9 cellular contexts compared by ENCODE assay signal in genomic region chr14:39762576-39763401, GRCh38.
A peak's percentile ranks its signal among the peaks of the same experiment; 100 is the strongest.
DNase-seq lines count a peak whose midpoint lies in the region; ATAC-seq and TF ChIP-seq lines count a peak whose summit lies in the region.
"Had no signal": no experiment of that assay in that cellular context is flagged by ENCODE, and none has a peak within 500 bp of the region (broad histone marks: within the 10 kb centered on the region; RNA-seq: fewer than 3 reads in every experiment).

No MANE protein-coding gene starts in this region.

- DNase-seq in GM12864 (ENCODE audit: low read depth) (peak; percentile 41), HCEC 1CT (no peak), SIG-M5 treated with dmso at 0.1 percent for 504 hours (lab: John Stamatoyannopoulos, UW; ENCODE audit: unreplicated experiment) (no peak), HK-2 (ENCODE audit: unreplicated experiment) (no peak), posterior vena cava (ENCODE audit: low spot score) (no peak)
- peak; percentile 24 for DNase-seq in activated naive CD8-positive, alpha-beta T cell treated with anti-CD3 and anti-CD28 coated beads for 36 hours
- DNase-seq: WERI-Rb-1 had no signal

- intact Hi-C loops in posterior vena cava (cut with DNase I): no loop called here

- H3K4me3 Mint-ChIP-seq in activated naive CD8-positive, alpha-beta T cell treated with anti-CD3 and anti-CD28 coated beads for 36 hours: peak overlapping the region; percentile 60

- H3K27me3 Mint-ChIP-seq in activated naive CD8-positive, alpha-beta T cell treated with anti-CD3 and anti-CD28 coated beads for 36 hours: no peaks in the 10 kb centered on the region

- no peaks in the 10 kb centered on the region for H3K9me3 Mint-ChIP-seq in activated naive CD8-positive, alpha-beta T cell treated with anti-CD3 and anti-CD28 coated beads for 36 hours

- no peak for TF ChIP-seq CTCF in GM12864 (IDR thresholded peaks at IDR 0.05; ENCODE audit: low read depth, low read length, missing control alignments)

- peak; percentile 45 for ATAC-seq in GM19468 (IDR thresholded peaks at IDR 0.05; ENCODE audit: extremely low read depth, unreplicated experiment)
- peak; percentile 82 for ATAC-seq in HG03442 (IDR thresholded peaks at IDR 0.05; ENCODE audit: unreplicated experiment)

- H3K4me3 ChIP-seq in GM12864 (ENCODE audit: low read depth, low read length): no peak overlapping the region; the same call in 1 of the 2 replicates

- no peaks in the 10 kb centered on the region for H3K36me3 Mint-ChIP-seq in activated naive CD8-positive, alpha-beta T cell treated with anti-CD3 and anti-CD28 coated beads for 36 hours

- H3K4me1 Mint-ChIP-seq in activated naive CD8-positive, alpha-beta T cell treated with anti-CD3 and anti-CD28 coated beads for 36 hours: peaks cover 13% of the 10 kb centered on the region

- H3K27ac Mint-ChIP-seq in activated naive CD8-positive, alpha-beta T cell treated with anti-CD3 and anti-CD28 coated beads for 36 hours: peak overlapping the region; percentile 68

Comparison
In these comparisons a context has a peak if more than half of its experiments do, and no peak if none do; other contexts are left out.
1. DNase-seq: peak in GM12864 (single experiment) and activated naive CD8-positive, alpha-beta T cell treated with anti-CD3 and anti-CD28 coated beads for 36 hours (single experiment); none in HCEC 1CT (single experiment), SIG-M5 treated with dmso at 0.1 percent for 504 hours (single experiment), HK-2 (single experiment) and posterior vena cava (single experiment).